Comparison of ENCODE assay signal across 16 cellular contexts in the genomic region with DNA sequence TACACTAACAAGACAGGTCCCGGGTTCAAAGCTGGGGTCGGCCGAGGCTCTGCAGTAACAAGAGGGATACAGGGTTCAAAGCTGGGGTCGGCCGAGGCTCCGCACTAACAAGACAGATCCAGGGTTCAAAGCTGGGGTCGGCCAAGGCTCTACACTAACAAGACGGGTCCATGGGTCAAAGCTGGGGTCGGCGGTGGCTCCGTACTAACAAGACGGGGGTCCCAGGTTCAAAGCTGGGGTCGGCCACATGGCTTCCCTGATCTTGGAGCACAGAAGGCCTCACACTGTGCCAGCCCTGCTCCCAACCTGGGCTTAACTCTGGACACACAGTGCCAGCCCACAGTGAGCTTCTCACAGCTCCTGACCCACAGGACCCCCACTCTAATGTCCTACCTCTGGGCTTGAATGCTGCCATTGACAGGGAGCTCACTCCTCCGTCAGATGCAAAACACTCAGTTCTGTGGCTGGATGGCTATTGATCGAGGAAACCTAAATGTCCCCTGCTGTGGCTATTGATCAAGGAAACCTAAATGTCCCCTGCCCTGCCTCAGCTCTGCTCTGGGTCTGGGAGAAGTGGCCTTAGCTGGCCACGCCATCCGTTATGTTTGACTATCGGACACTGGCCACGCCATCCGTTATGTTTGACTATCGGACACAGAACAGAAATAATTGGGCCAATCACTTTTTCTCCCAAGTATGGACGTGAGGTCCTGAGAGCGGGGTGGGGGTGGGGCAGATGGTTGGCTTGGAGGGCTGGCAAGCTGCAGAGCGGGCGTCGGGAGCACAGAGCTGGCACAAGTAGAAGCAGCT. TPM values are rescaled to one million over a fixed set of nuclear protein-coding genes. Genes with fewer than 3 reads are reported as not detected.
"Had no signal": no experiment of that assay in that cellular context is flagged by ENCODE, and none has a peak within 500 bp of the region (broad histone marks: within the 10 kb centered on the region; RNA-seq: fewer than 3 reads in every experiment).

No MANE protein-coding gene starts in this region.

- H3K4me3 ChIP-seq: prostate gland had no signal

- H3K27ac Mint-ChIP-seq: activated CD8-positive, alpha-beta memory T cell treated with anti-CD3 and anti-CD28 coated beads, Interleukin-2, amount 10 ng/mL, durations not matched to agents 7 days and 5 days; activated naive CD8-positive, alpha-beta T cell; naive B cell had no signal

- H3K27me3 Mint-ChIP-seq: activated CD8-positive, alpha-beta memory T cell treated with anti-CD3 and anti-CD28 coated beads, Interleukin-2, amount 10 ng/mL, durations not matched to agents 7 days and 5 days; activated naive CD8-positive, alpha-beta T cell had no signal

- H3K27ac ChIP-seq: brain microvascular endothelial cell, neutrophil, prostate gland had no signal

- H3K9me3 Mint-ChIP-seq: mesothelial cell of epicardium had no signal

- H3K4me3 Mint-ChIP-seq: activated CD8-positive, alpha-beta memory T cell treated with anti-CD3 and anti-CD28 coated beads, Interleukin-2, amount 10 ng/mL, durations not matched to agents 7 days and 5 days; activated naive CD8-positive, alpha-beta T cell; mesothelial cell of epicardium; naive B cell had no signal

- H3K9me3 ChIP-seq: neutrophil, prostate gland had no signal

- H3K4me1 ChIP-seq: prostate gland had no signal

- DNase-seq: activated CD4-positive, alpha-beta T cell treated with anti-CD3 and anti-CD28 coated beads for 1 hour; activated CD4-positive, alpha-beta T cell treated with anti-CD3 and anti-CD28 coated beads, Interleukin-2, amount 50 U/mL, for 48 hours; activated CD8-positive, alpha-beta memory T cell treated with anti-CD3 and anti-CD28 coated beads, Interleukin-2, amount 10 ng/mL, durations not matched to agents 7 days and 5 days; activated gamma-delta T cell; activated T-cell treated with anti-CD3 and anti-CD28 coated beads, Interleukin-2, amount 50 U/mL, for 48 hours; brain microvascular endothelial cell; glutamatergic neuron; naive B cell; stimulated activated CD4-positive, alpha-beta T cell treated with anti-CD3 and anti-CD28 coated beads, Interleukin-4, amount 100 ng/mL, for 1 hour; stimulated activated CD8-positive, alpha-beta memory T cell treated with anti-CD3 and anti-CD28 coated beads, Interleukin-4, amount 100 ng/mL, for 48 hours; stimulated activated naive CD8-positive, alpha-beta T cell treated with anti-CD3 and anti-CD28 coated beads, Interleukin-15, Interleukin-2, amounts not matched to agents 100 U/mL and 50 U/mL, for 24 hours had no signal

- H3K36me3 Mint-ChIP-seq: activated CD8-positive, alpha-beta memory T cell treated with anti-CD3 and anti-CD28 coated beads, Interleukin-2, amount 10 ng/mL, durations not matched to agents 7 days and 5 days; activated naive CD8-positive, alpha-beta T cell; mesothelial cell of epicardium; naive B cell had no signal

- H3K36me3 ChIP-seq: brain microvascular endothelial cell, neutrophil, prostate gland had no signal

- H3K27me3 ChIP-seq: brain microvascular endothelial cell had no signal

- ATAC-seq: activated CD8-positive, alpha-beta memory T cell treated with anti-CD3 and anti-CD28 coated beads, Interleukin-2, amount 10 ng/mL, durations not matched to agents 7 days and 5 days; stimulated activated naive CD8-positive, alpha-beta T cell treated with anti-CD3 and anti-CD28 coated beads, Interleukin-15, Interleukin-2, amounts not matched to agents 100 U/mL and 50 U/mL, for 24 hours had no signal

RNA-seq across cellular contexts. Expression of gene DOC2B, which starts 54.6 kb away (rescaled TPM):
- total RNA-seq: fibroblast of villous mesenchyme had no signal
